In the genomic region with DNA sequence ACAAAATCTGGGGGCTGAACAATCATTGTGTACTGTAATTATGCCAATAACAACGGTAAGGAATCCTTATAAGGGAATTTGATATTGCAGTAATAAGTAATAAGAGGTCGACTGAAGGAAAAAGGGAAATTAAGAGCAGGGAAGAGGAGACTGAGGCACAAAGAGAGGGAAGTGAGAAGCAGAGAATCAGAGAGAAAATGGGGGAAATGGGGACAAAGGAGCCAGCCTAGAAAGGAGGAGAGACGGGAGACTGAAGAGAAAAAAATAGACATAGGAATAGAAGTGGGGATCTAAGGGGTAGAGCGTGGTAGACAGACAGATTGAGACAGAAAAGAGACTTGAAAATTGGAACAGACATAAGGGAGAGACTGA, we compare ENCODE assay signal across 9 cellular contexts. TPM values are rescaled to one million over a fixed set of nuclear protein-coding genes. Genes with fewer than 3 reads are reported as not detected.
DNase-seq lines count a peak whose midpoint lies in the region; ATAC-seq and TF ChIP-seq lines count a peak whose summit lies in the region.
"Had no signal": no experiment of that assay in that cellular context is flagged by ENCODE, and none has a peak within 500 bp of the region (broad histone marks: within the 10 kb centered on the region; RNA-seq: fewer than 3 reads in every experiment).

No MANE protein-coding gene starts in this region.

- DNase-seq in CD4-positive, alpha-beta memory T cell = no peak
- no peak for DNase-seq in activated CD4-positive, alpha-beta memory T cell treated with anti-CD3 and anti-CD28 coated beads for 36 hours
- DNase-seq in fibroblast of villous mesenchyme (ENCODE audit: low read depth) (no peak), prostate gland (ENCODE audit: low spot score) (no peak), NCI-H226 (no peak), RKO (ENCODE audit: low spot score) (no peak), NCI-H2171 (lab: John Stamatoyannopoulos, UW) (no peak)

- peak overlapping the region in 6 of 8 donors; percentile 80 to 90 (median 84) for H3K4me3 Mint-ChIP-seq in CD4-positive, alpha-beta memory T cell
- peak overlapping the region; percentile 67 for H3K4me3 Mint-ChIP-seq in activated CD4-positive, alpha-beta memory T cell treated with anti-CD3 and anti-CD28 coated beads for 36 hours

- CTCF ChIA-PET in CD4-positive, alpha-beta memory T cell (lab: Charles Lee; ENCODE audit: partially characterized antibody) = no interaction called here
- CTCF ChIA-PET in activated CD4-positive, alpha-beta memory T cell treated with anti-CD3 and anti-CD28 coated beads for 36 hours (lab: Charles Lee) = no interaction called here

- H3K36me3 ChIP-seq in CD4-positive, alpha-beta memory T cell (ENCODE audit: insufficient read depth, low read length) = no peaks in the 10 kb centered on the region
- no peaks in the 10 kb centered on the region for H3K36me3 ChIP-seq in prostate gland

- H3K9me3 Mint-ChIP-seq in CD4-positive, alpha-beta memory T cell = peaks cover 4 to 88% (median 66%) of the 10 kb centered on the region in 8 donors
- peaks cover 73% of the 10 kb centered on the region for H3K9me3 Mint-ChIP-seq in activated CD4-positive, alpha-beta memory T cell treated with anti-CD3 and anti-CD28 coated beads for 36 hours

- POLR2A ChIA-PET in CD4-positive, alpha-beta memory T cell (lab: Charles Lee; ENCODE audit: partially characterized antibody) = no interaction called here
- POLR2A ChIA-PET in activated CD4-positive, alpha-beta memory T cell treated with anti-CD3 and anti-CD28 coated beads for 36 hours (lab: Charles Lee) = no interaction called here

- WGBS in prostate gland = 18% methylated on average over 4 of the region's 4 CpGs

- no peak for ATAC-seq in GM21786 (IDR thresholded peaks at IDR 0.05; ENCODE audit: unreplicated experiment)

- TF ChIP-seq CTCF in fibroblast of villous mesenchyme (IDR thresholded peaks at IDR 0.05; ENCODE audit: insufficient read depth, low read depth, low read length) (no peak), prostate gland (IDR thresholded peaks at IDR 0.05) (no peak)

- no peaks in the 10 kb centered on the region for H3K9me3 ChIP-seq in CD4-positive, alpha-beta memory T cell (ENCODE audit: control insufficient read depth in 1 of 2, low read length in 2 of 2)
- no peaks in the 10 kb centered on the region for H3K9me3 ChIP-seq in prostate gland

- peaks cover 3 to 14% of the 10 kb centered on the region in 2 donors for H3K27me3 Mint-ChIP-seq in CD4-positive, alpha-beta memory T cell
- H3K27me3 Mint-ChIP-seq in activated CD4-positive, alpha-beta memory T cell treated with anti-CD3 and anti-CD28 coated beads for 36 hours = peaks cover 13% of the 10 kb centered on the region

- H3K4me1 ChIP-seq in CD4-positive, alpha-beta memory T cell (ENCODE audit: insufficient read depth, low read length) = no peaks in the 10 kb centered on the region
- H3K4me1 ChIP-seq in prostate gland (replicated peaks) = no peaks in the 10 kb centered on the region

- no peaks in the 10 kb centered on the region for H3K4me1 Mint-ChIP-seq in CD4-positive, alpha-beta memory T cell
- no peaks in the 10 kb centered on the region for H3K4me1 Mint-ChIP-seq in activated CD4-positive, alpha-beta memory T cell treated with anti-CD3 and anti-CD28 coated beads for 36 hours (ENCODE audit: low read depth)

- peaks cover 14 to 26% of the 10 kb centered on the region in 2 donors for H3K36me3 Mint-ChIP-seq in CD4-positive, alpha-beta memory T cell
- H3K36me3 Mint-ChIP-seq in activated CD4-positive, alpha-beta memory T cell treated with anti-CD3 and anti-CD28 coated beads for 36 hours = peaks cover 21% of the 10 kb centered on the region

- intact Hi-C loops in CD4-positive, alpha-beta memory T cell (cut with micrococcal nuclease) = no loop called here
- intact Hi-C loops in activated CD4-positive, alpha-beta memory T cell treated with anti-CD3 and anti-CD28 coated beads for 36 hours (cut with micrococcal nuclease) = no loop called here
- intact Hi-C loops in prostate gland (cut with DNase I) = no loop called here

- no peaks in the 10 kb centered on the region for H3K27me3 ChIP-seq in CD4-positive, alpha-beta memory T cell (ENCODE audit: insufficient read depth, low read length)
- H3K27me3 ChIP-seq in prostate gland (replicated peaks; ENCODE audit: insufficient read depth) = no peaks in the 10 kb centered on the region

- no peak for TF ChIP-seq POLR2A in prostate gland (IDR thresholded peaks at IDR 0.05)

- peak overlapping the region in 2 of 7 donors; percentile 77 to 89 for H3K27ac Mint-ChIP-seq in CD4-positive, alpha-beta memory T cell
- no peak overlapping the region for H3K27ac Mint-ChIP-seq in activated CD4-positive, alpha-beta memory T cell treated with anti-CD3 and anti-CD28 coated beads for 36 hours

- no peak overlapping the region for H3K27ac ChIP-seq in CD4-positive, alpha-beta memory T cell (ENCODE audit: low read depth, low read length)
- H3K27ac ChIP-seq in prostate gland = peak overlapping the region; percentile 48 to 63

- H3K4me3 ChIP-seq in CD4-positive, alpha-beta memory T cell (ENCODE audit: low read length in 2 of 2) = peak overlapping the region in 1 of 2 donors; percentile 8
- peak overlapping the region; percentile 74 for H3K4me3 ChIP-seq in fibroblast of villous mesenchyme (ENCODE audit: low read depth, low read length)
- H3K4me3 ChIP-seq in prostate gland = peak overlapping the region; percentile 40 to 44

RNA-seq across cellular contexts. Expression of a gene that starts 0.5 kb away (rescaled TPM):
- total RNA-seq in CD4-positive, alpha-beta memory T cell = 1 to 10 TPM; 1.0 to 1.2 TPM
- polyA plus RNA-seq in CD4-positive, alpha-beta memory T cell = 1 to 10 TPM in 1 of 2 donors, under 1 TPM in 1; 0.25 to 1.2 TPM
- total RNA-seq in activated CD4-positive, alpha-beta memory T cell treated with anti-CD3 and anti-CD28 coated beads for 36 hours = under 1 TPM; 0.67 to 0.85 TPM
- 5.2 and 6.9 TPM in 2 replicates for total RNA-seq in fibroblast of villous mesenchyme
- total RNA-seq in prostate gland = 1 to 10 TPM; 4.6 to 6.7 TPM

RNA-seq across cellular contexts. Expression of a gene that starts 59.0 kb away (rescaled TPM):
- 1 to 10 TPM; 3.9 to 4.7 TPM for total RNA-seq in CD4-positive, alpha-beta memory T cell
- polyA plus RNA-seq in CD4-positive, alpha-beta memory T cell = 1 to 10 TPM; 1.5 to 3.9 TPM
- under 1 TPM; 0.77 to 0.88 TPM for total RNA-seq in activated CD4-positive, alpha-beta memory T cell treated with anti-CD3 and anti-CD28 coated beads for 36 hours
- 0.32 TPM in 1 of 2 replicates, not detected in the other for total RNA-seq in fibroblast of villous mesenchyme
- total RNA-seq in prostate gland = under 1 TPM in 1 of 2 donors, not detected in 1; 0.68 TPM
- total RNA-seq: dermis microvascular lymphatic vessel endothelial cell had no signal
